8 cellular contexts compared by ENCODE assay signal in the genomic region with DNA sequence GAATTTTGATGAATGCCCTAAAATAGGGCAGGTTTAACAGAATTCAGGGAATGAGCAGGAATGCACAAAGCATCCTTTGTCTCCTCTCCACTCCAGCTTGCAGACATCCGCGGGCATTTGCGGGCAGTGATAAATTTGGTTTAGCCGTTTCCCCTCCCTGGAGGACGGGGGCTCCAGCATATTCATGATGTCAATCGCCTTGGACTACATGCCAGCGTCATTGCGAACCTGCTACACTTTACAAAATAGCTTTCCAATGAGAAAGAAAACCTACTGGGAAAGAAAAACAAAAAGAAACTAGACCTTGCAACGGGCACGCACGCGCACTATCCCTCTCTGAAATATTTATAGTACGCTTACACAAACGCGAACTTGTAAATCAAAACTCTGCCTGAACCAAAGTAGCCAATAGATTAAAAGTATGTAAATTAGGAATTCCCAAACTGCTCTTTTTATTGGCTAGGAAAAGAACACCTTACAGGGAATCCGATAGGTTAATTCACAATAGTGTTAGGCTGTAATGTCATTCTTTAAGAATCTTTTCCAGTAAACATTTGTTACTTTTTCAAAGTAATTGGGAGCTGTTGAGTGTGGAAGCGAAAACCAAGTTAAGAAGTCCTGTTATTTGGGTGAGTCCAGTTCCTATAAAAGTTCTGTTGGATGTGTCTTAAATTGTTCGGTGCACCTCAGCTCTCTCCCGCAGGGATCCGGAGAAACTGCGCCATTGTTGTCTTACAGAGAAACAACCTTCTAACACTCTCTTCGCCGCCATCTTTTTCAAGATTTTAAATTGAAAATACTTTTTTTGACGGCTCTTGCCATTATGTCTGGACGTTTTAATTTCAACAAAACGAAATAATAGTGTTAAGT.
DNase-seq lines count a peak whose midpoint lies in the region; ATAC-seq and TF ChIP-seq lines count a peak whose summit lies in the region.

No MANE protein-coding gene starts in this region.

- DNase-seq in DMS53 treated with DMSO at 0.1 percent for 48 hours (lab: John Stamatoyannopoulos, UW; ENCODE audit: unreplicated experiment) (peak; percentile 79), IMR-90 (peak; percentile 97), SHP77 (lab: John Stamatoyannopoulos, UW) (peak; percentile 88 to 93), left ventricle myocardium superior (peak; percentile 63), GOT3 (lab: John Stamatoyannopoulos, UW) (no peak)

- H2BK20ac ChIP-seq in IMR-90 (ENCODE audit: low read depth, low read length) = peak overlapping the region; percentile 28; the same call in 1 of the 2 replicates

- H3K27ac ChIP-seq in IMR-90 (ENCODE audit: insufficient read depth, low read length) = peak overlapping the region; percentile 96
- peak overlapping the region; percentile 63 for H3K27ac ChIP-seq in angular gyrus (ENCODE audit: low read depth, low read length)
- peak overlapping the region; percentile 93 for H3K27ac ChIP-seq in rectal smooth muscle tissue (ENCODE audit: low read depth, low read length)

- H3K9ac ChIP-seq in IMR-90 (ENCODE audit: low read depth, low read length) (peak overlapping the region; percentile 78), rectal smooth muscle tissue (ENCODE audit: low read length) (peak overlapping the region; percentile 32)

- dilution Hi-C loops in IMR-90 (cut with HindIII; ENCODE audit: low sequenced_read_pairs, unreplicated experiment) = no loop called here

- H3K9me1 ChIP-seq in IMR-90 (ENCODE audit: insufficient read depth, low read length) = no peaks in the 10 kb centered on the region

- H3K36me3 ChIP-seq in IMR-90 (ENCODE audit: control insufficient read depth, insufficient read depth, low read length) (no peaks in the 10 kb centered on the region), rectal smooth muscle tissue (ENCODE audit: control insufficient read depth, insufficient read depth, low read length) (no peaks in the 10 kb centered on the region)

- no peak overlapping the region for H2AK5ac ChIP-seq in IMR-90 (ENCODE audit: low read depth, low read length)

- peak overlapping the region; percentile 78 for H3K56ac ChIP-seq in IMR-90 (ENCODE audit: extremely low read depth, insufficient read depth, low read length)

- H3K4me2 ChIP-seq in IMR-90 (ENCODE audit: low read depth, low read length) = peak overlapping the region; percentile 96

- intact Hi-C loops in IMR-90 (cut with micrococcal nuclease) (loop anchor here (1.0 to 2.0 kb wide), 2 partner anchors 8 to 49 kb away; a partner anchor contains a TSS), left ventricle myocardium superior (cut with micrococcal nuclease) (no loop called here)

- peak overlapping the region; percentile 83 for H3K4ac ChIP-seq in IMR-90 (ENCODE audit: low read depth, low read length)

- peak overlapping the region; percentile 61 for H3K23ac ChIP-seq in IMR-90 (ENCODE audit: low read depth, low read length)

- POLR2A ChIA-PET in IMR-90 (lab: Charles Lee; ENCODE audit: unreplicated experiment) = interaction anchor here (0.5 to 1.4 kb wide), 5 partner anchors 9 to 66 kb away, joined by 3 to 4 read pairs (median 3); a partner anchor contains a TSS

- H3K27me3 ChIP-seq in IMR-90 (ENCODE audit: control insufficient read depth, insufficient read depth, low read length) (no peaks in the 10 kb centered on the region), rectal smooth muscle tissue (ENCODE audit: control insufficient read depth, insufficient read depth, low read length) (no peaks in the 10 kb centered on the region)

- peak overlapping the region; percentile 50 for H2BK120ac ChIP-seq in IMR-90 (ENCODE audit: low read depth, low read length)

- no CpG with 5 or more reads among the region's 26 CpGs for WGBS in IMR-90 (ENCODE audit: extremely low coverage in 2 of 2, insufficient read length in 1 of 2), 2 experiments

- no TSS peak for BruUV-seq in IMR-90 (replicated peaks; lab: Mats Ljungman, UMichigan)

- peak; percentile 77; the same call in 1 of the 2 replicates for TF ChIP-seq POLR2A in IMR-90 (IDR thresholded peaks at IDR 0.05; ENCODE audit: low read depth, low read length)

- H2BK5ac ChIP-seq in IMR-90 (ENCODE audit: low read depth, low read length, poor library complexity, severe bottlenecking) = peak overlapping the region; percentile 91

- no peak overlapping the region for H2AK9ac ChIP-seq in IMR-90 (replicated peaks; ENCODE audit: low read depth, low read length, poor library complexity)

- H2BK15ac ChIP-seq in IMR-90 (ENCODE audit: low read depth, low read length) = peak overlapping the region; percentile 28; the same call in 1 of the 3 replicates

- CTCF ChIA-PET in IMR-90 (lab: Yijun Ruan, JAX) = interaction anchor here (1.5 kb wide), 1 partner anchor 30 kb away, joined by 3 read pairs; no protein-coding TSS in a partner anchor

- peak overlapping the region; percentile 94 for H4K5ac ChIP-seq in IMR-90 (ENCODE audit: low read depth, low read length)

- no peak for TF ChIP-seq RAD21 in IMR-90 (IDR thresholded peaks at IDR 0.05; ENCODE audit: low read length)

- peak overlapping the region; percentile 77 for H3K14ac ChIP-seq in IMR-90 (replicated peaks; ENCODE audit: low read depth, low read length)

- H3K4me3 ChIP-seq in IMR-90 (ENCODE audit: insufficient read depth, low read depth, low read length) (peak overlapping the region; percentile 81), rectal smooth muscle tissue (ENCODE audit: low read length) (peak overlapping the region; percentile 73)

- H4K20me1 ChIP-seq in IMR-90 (ENCODE audit: insufficient read depth, low read length) = no peaks in the 10 kb centered on the region; the same call in 1 of the 2 replicates

- no peak for TF ChIP-seq CTCF in IMR-90 (conservative IDR thresholded peaks at IDR 0.05; ENCODE audit: low read depth, low read length)

- peak overlapping the region; percentile 53 to 82; a peak in 3 of 4 replicates for H4K8ac ChIP-seq in IMR-90 (ENCODE audit: low read depth in 2 of 2, low read length in 2 of 2)

- peak overlapping the region; percentile 74 for H4K91ac ChIP-seq in IMR-90 (ENCODE audit: insufficient read depth, low read depth, low read length)

- ATAC-seq in GM21515 (IDR thresholded peaks at IDR 0.05; ENCODE audit: unreplicated experiment) (peak; percentile 53), IMR-90 (ENCODE audit: low read depth) (peak; percentile 85), left ventricle myocardium superior (peak; percentile 92)

- H2AFZ ChIP-seq in IMR-90 (replicated peaks; ENCODE audit: low read length, poor library complexity) = peak overlapping the region; percentile 81

- H3K18ac ChIP-seq in IMR-90 (ENCODE audit: low read depth, low read length) = peak overlapping the region; percentile 97

- H3K4me1 ChIP-seq in IMR-90 (ENCODE audit: control insufficient read depth, insufficient read depth, low read length) = peaks cover 8% of the 10 kb centered on the region
- H3K4me1 ChIP-seq in rectal smooth muscle tissue (ENCODE audit: control insufficient read depth, insufficient read depth, low read length) = no peaks in the 10 kb centered on the region

- in situ Hi-C loops in IMR-90 (cut with MboI; ENCODE audit: low sequenced_read_pairs) = loop anchor here (25.0 kb wide), 1 partner anchor 1613 kb away; a partner anchor contains a TSS

- H3K9me3 ChIP-seq in IMR-90 (ENCODE audit: control insufficient read depth, insufficient read depth, low read length) = no peaks in the 10 kb centered on the region

- peaks cover 0 to 10% of the 10 kb centered on the region in 2 experiments; a peak in 2 of 4 replicates for H3K79me1 ChIP-seq in IMR-90 (ENCODE audit: low read depth in 1 of 2, low read length in 2 of 2)

TF ChIP-seq in IMR-90, 13 proteins besides CTCF, POLR2A, EP300 and RAD21:
- no peak for TF ChIP-seq FOS (IDR thresholded peaks at IDR 0.05; ENCODE audit: low read depth, low read length)
- TF ChIP-seq RCOR1 (IDR thresholded peaks at IDR 0.05; ENCODE audit: insufficient replicate concordance, low read length) = no peak
- TF ChIP-seq, protein P1, sequence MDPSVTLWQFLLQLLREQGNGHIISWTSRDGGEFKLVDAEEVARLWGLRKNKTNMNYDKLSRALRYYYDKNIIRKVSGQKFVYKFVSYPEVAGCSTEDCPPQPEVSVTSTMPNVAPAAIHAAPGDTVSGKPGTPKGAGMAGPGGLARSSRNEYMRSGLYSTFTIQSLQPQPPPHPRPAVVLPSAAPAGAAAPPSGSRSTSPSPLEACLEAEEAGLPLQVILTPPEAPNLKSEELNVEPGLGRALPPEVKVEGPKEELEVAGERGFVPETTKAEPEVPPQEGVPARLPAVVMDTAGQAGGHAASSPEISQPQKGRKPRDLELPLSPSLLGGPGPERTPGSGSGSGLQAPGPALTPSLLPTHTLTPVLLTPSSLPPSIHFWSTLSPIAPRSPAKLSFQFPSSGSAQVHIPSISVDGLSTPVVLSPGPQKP (IDR thresholded peaks at IDR 0.05; ENCODE audit: borderline replicate concordance, low read depth, low read length) = no peak
- TF ChIP-seq, protein P2, sequence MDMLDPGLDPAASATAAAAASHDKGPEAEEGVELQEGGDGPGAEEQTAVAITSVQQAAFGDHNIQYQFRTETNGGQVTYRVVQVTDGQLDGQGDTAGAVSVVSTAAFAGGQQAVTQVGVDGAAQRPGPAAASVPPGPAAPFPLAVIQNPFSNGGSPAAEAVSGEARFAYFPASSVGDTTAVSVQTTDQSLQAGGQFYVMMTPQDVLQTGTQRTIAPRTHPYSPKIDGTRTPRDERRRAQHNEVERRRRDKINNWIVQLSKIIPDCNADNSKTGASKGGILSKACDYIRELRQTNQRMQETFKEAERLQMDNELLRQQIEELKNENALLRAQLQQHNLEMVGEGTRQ (IDR thresholded peaks at IDR 0.05; ENCODE audit: low read depth, low read length) = no peak
- TF ChIP-seq MAZ (IDR thresholded peaks at IDR 0.05; ENCODE audit: borderline replicate concordance, low read depth, low read length) = no peak
- TF ChIP-seq SMC3 (IDR thresholded peaks at IDR 0.05; ENCODE audit: low read depth, low read length) = no peak
- peak; percentile 18; the same call in 1 of the 2 replicates for TF ChIP-seq MXI1 (IDR thresholded peaks at IDR 0.05; ENCODE audit: borderline replicate concordance, low read depth, low read length)
- no peak for TF ChIP-seq BHLHE40 (IDR thresholded peaks at IDR 0.05; ENCODE audit: low read depth, low read length)
- TF ChIP-seq RFX5 (IDR thresholded peaks at IDR 0.05; ENCODE audit: low read depth, low read length) = 0 out of 2 replicates have a peak, but pooled peaks have one; percentile 45
- no peak for TF ChIP-seq MAFK (IDR thresholded peaks at IDR 0.05; ENCODE audit: low read depth, low read length)
- TF ChIP-seq NFE2L2 (IDR thresholded peaks at IDR 0.05; ENCODE audit: low read depth, low read length) = no peak
- no peak for TF ChIP-seq CEBPB (IDR thresholded peaks at IDR 0.05; ENCODE audit: low read depth, low read length)
- peak; percentile 75; the same call in 1 of the 2 replicates for TF ChIP-seq CHD1 (IDR thresholded peaks at IDR 0.05; ENCODE audit: low read depth, low read length)
